ENCODE assay signal across 10 cellular contexts in genomic region chr9:94920439-94920951, GRCh38.
A peak's percentile ranks its signal among the peaks of the same experiment; 100 is the strongest.
DNase-seq lines count a peak whose midpoint lies in the region; ATAC-seq, FAIRE-seq and TF ChIP-seq lines count a peak whose summit lies in the region.
"Had no signal": no experiment of that assay in that cellular context is flagged by ENCODE, and none has a peak within 500 bp of the region (broad histone marks: within the 10 kb centered on the region; RNA-seq: fewer than 3 reads in every experiment).

No MANE protein-coding gene starts in this region.

- no peak overlapping the region for H3K9ac ChIP-seq in K562 (ENCODE audit: insufficient read depth in 1 of 2, low read depth in 2 of 2, low read length in 2 of 2)
- H3K9ac ChIP-seq in smooth muscle cell (ENCODE audit: low read depth) = peak overlapping the region; percentile 95

- 55% methylated on average over 11 of the region's 11 CpGs for WGBS in K562 (ENCODE audit: insufficient coverage, low coverage, missing lambda C conversion rate)
- 3% methylated on average over 11 of the region's 11 CpGs for WGBS in smooth muscle cell (ENCODE audit: low lambda C conversion rate)

- FAIRE-seq in K562 (lab: Jason Lieb, UNC) = peak; percentile 51

- H3K27ac Mint-ChIP-seq in activated T-cell treated with anti-CD3 and anti-CD28 coated beads, Interleukin-2, amount 50 U/mL, for 24 hours = no peak overlapping the region
- no peak overlapping the region for H3K27ac Mint-ChIP-seq in natural killer cell treated with Interleukin-12 subunit alpha and Interleukin-12 subunit beta and Interleukin-15 and Interleukin-18, amount 100 ng/mL, for 72 hours
- H3K27ac Mint-ChIP-seq: activated CD4-positive, alpha-beta memory T cell treated with anti-CD3 and anti-CD28 coated beads, Interleukin-2, amount 10 ng/mL, durations not matched to agents 7 days and 5 days had no signal

- no peaks in the 10 kb centered on the region for H3K4me1 Mint-ChIP-seq in activated T-cell treated with anti-CD3 and anti-CD28 coated beads, Interleukin-2, amount 50 U/mL, for 24 hours (ENCODE audit: low read depth)
- peaks cover 0 to 6% of the 10 kb centered on the region in 2 donors for H3K4me1 Mint-ChIP-seq in natural killer cell treated with Interleukin-12 subunit alpha and Interleukin-12 subunit beta and Interleukin-15 and Interleukin-18, amount 100 ng/mL, for 72 hours (ENCODE audit: low read depth in 2 of 2)
- H3K4me1 Mint-ChIP-seq: activated CD4-positive, alpha-beta memory T cell treated with anti-CD3 and anti-CD28 coated beads, Interleukin-2, amount 10 ng/mL, durations not matched to agents 7 days and 5 days had no signal

- TF ChIP-seq CTCF in K562 (IDR thresholded peaks at IDR 0.05 in 2 of 3, conservative IDR thresholded peaks at IDR 0.05 in 1 of 3; ENCODE audit: insufficient read depth in 2 of 3, low read depth in 1 of 3, low read length in 3 of 3) = no peak
- no peak for TF ChIP-seq CTCF in smooth muscle cell (IDR thresholded peaks at IDR 0.05; ENCODE audit: borderline replicate concordance, insufficient read depth, poor library complexity, severe bottlenecking)

- H3K36me3 ChIP-seq in K562 (ENCODE audit: control insufficient read depth, insufficient read depth, low read length) (no peaks in the 10 kb centered on the region; the same call in 2 of the 3 replicates), smooth muscle cell (ENCODE audit: low read depth) (no peaks in the 10 kb centered on the region)

- no peak for TF ChIP-seq POLR2A in K562 (conservative IDR thresholded peaks at IDR 0.05)

- no peaks in the 10 kb centered on the region for H3K27me3 Mint-ChIP-seq in activated T-cell treated with anti-CD3 and anti-CD28 coated beads, Interleukin-2, amount 50 U/mL, for 24 hours
- no peaks in the 10 kb centered on the region for H3K27me3 Mint-ChIP-seq in natural killer cell treated with Interleukin-12 subunit alpha and Interleukin-12 subunit beta and Interleukin-15 and Interleukin-18, amount 100 ng/mL, for 72 hours
- H3K27me3 Mint-ChIP-seq: activated CD4-positive, alpha-beta memory T cell treated with anti-CD3 and anti-CD28 coated beads, Interleukin-2, amount 10 ng/mL, durations not matched to agents 7 days and 5 days had no signal

- DNase-seq in GM04503 (ENCODE audit: low read depth) = peak; percentile 93
- no peak for DNase-seq in K562 (ENCODE audit: extremely low read depth in 1 of 4, low spot score in 3 of 4)
- peak; percentile 60 for DNase-seq in iris pigment epithelial cell (ENCODE audit: low read depth)
- no peak for DNase-seq in smooth muscle cell (lab: John Stamatoyannopoulos, UW; ENCODE audit: unreplicated experiment)
- DNase-seq in activated T-cell treated with anti-CD3 and anti-CD28 coated beads, Interleukin-2, amount 50 U/mL, for 24 hours = no peak
- no peak for DNase-seq in amniotic stem cell (lab: John Stamatoyannopoulos, UW)
- no peak for DNase-seq in natural killer cell treated with Interleukin-12 subunit alpha and Interleukin-12 subunit beta and Interleukin-15 and Interleukin-18, amount 100 ng/mL, for 72 hours (ENCODE audit: low spot score)
- DNase-seq: activated CD4-positive, alpha-beta memory T cell treated with anti-CD3 and anti-CD28 coated beads, Interleukin-2, amount 10 ng/mL, durations not matched to agents 7 days and 5 days; NCI-H2171 treated with DMSO at 0.1 percent for 48 hours had no signal

- H3K4me2 ChIP-seq in K562 (ENCODE audit: insufficient read depth, low read length) = no peak overlapping the region
- H3K4me2 ChIP-seq in smooth muscle cell = peak overlapping the region; percentile 71

- intact Hi-C loops in K562 (cut with micrococcal nuclease) = no loop called here

- peaks cover 0 to 7% of the 10 kb centered on the region in 2 experiments; a peak in 4 of 5 replicates for H3K4me1 ChIP-seq in K562 (replicated peaks in 1 of 2; ENCODE audit: control insufficient read depth in 2 of 2, insufficient read depth in 2 of 2, low read length in 2 of 2)
- peaks cover 58% of the 10 kb centered on the region for H3K4me1 ChIP-seq in smooth muscle cell (ENCODE audit: low read depth)

- no peaks in the 10 kb centered on the region for H3K79me2 ChIP-seq in K562 (ENCODE audit: control insufficient read depth, insufficient read depth, low read length)
- H3K79me2 ChIP-seq in smooth muscle cell (ENCODE audit: low read depth) = peaks cover 13% of the 10 kb centered on the region

- no peak overlapping the region for H3K4me3 Mint-ChIP-seq in activated T-cell treated with anti-CD3 and anti-CD28 coated beads, Interleukin-2, amount 50 U/mL, for 24 hours
- no peak overlapping the region for H3K4me3 Mint-ChIP-seq in natural killer cell treated with Interleukin-12 subunit alpha and Interleukin-12 subunit beta and Interleukin-15 and Interleukin-18, amount 100 ng/mL, for 72 hours
- H3K4me3 Mint-ChIP-seq: activated CD4-positive, alpha-beta memory T cell treated with anti-CD3 and anti-CD28 coated beads, Interleukin-2, amount 10 ng/mL, durations not matched to agents 7 days and 5 days had no signal

- H3K4me3 ChIP-seq in K562 = no peak overlapping the region
- no peak overlapping the region for H3K4me3 ChIP-seq in smooth muscle cell

- TF ChIP-seq RAD21 in K562 (CRISPR knock-in tag; conservative IDR thresholded peaks at IDR 0.05 in 1 of 2, IDR thresholded peaks at IDR 0.05 in 1 of 2) = no peak

- peaks cover 3% of the 10 kb centered on the region for H3K9me1 ChIP-seq in K562 (ENCODE audit: control insufficient read depth, insufficient read depth, low read length)

- TF ChIP-seq EP300 in K562 (IDR thresholded peaks at IDR 0.05; ENCODE audit: low read length) = no peak

- POLR2A ChIA-PET in K562 (lab: Yijun Ruan, JAX) = interaction anchor here (0.5 kb wide), 1 partner anchor 92 kb away, joined by 3 read pairs; no protein-coding TSS in a partner anchor

- ATAC-seq in K562 (no peak), HG03442 (IDR thresholded peaks at IDR 0.05; ENCODE audit: unreplicated experiment) (no peak)
- no peak for ATAC-seq in natural killer cell treated with Interleukin-12 subunit alpha and Interleukin-12 subunit beta and Interleukin-15 and Interleukin-18, amount 100 ng/mL, for 72 hours

- no TSS peak for BruUV-seq in K562 (replicated peaks; lab: Mats Ljungman, UMichigan)

- H3K27me3 ChIP-seq in K562 (ENCODE audit: control insufficient read depth in 2 of 2, insufficient read depth in 2 of 2, low read length in 2 of 2) (no peaks in the 10 kb centered on the region; a peak in 1 of 5 replicates), smooth muscle cell (ENCODE audit: low read depth) (no peaks in the 10 kb centered on the region)

- no peak overlapping the region for H3K27ac ChIP-seq in K562 (ENCODE audit: extremely low read depth, low read depth, low read length)
- H3K27ac ChIP-seq in smooth muscle cell (ENCODE audit: low read depth) = peak overlapping the region; percentile 100

- in situ Hi-C loops in K562 (cut with MboI) = no loop called here

- H3K36me3 Mint-ChIP-seq in activated T-cell treated with anti-CD3 and anti-CD28 coated beads, Interleukin-2, amount 50 U/mL, for 24 hours (ENCODE audit: low read depth) = peaks cover 5% of the 10 kb centered on the region
- H3K36me3 Mint-ChIP-seq in natural killer cell treated with Interleukin-12 subunit alpha and Interleukin-12 subunit beta and Interleukin-15 and Interleukin-18, amount 100 ng/mL, for 72 hours = no peaks in the 10 kb centered on the region

- no peaks in the 10 kb centered on the region for H3K9me3 ChIP-seq in K562 (replicated peaks; ENCODE audit: control insufficient read depth, insufficient read depth, low read depth, low read length)
- H3K9me3 ChIP-seq in smooth muscle cell (replicated peaks; ENCODE audit: low read depth) = no peaks in the 10 kb centered on the region

- H3F3A ChIP-seq in smooth muscle cell (ENCODE audit: low read depth) = peaks cover 47% of the 10 kb centered on the region

- H2AFZ ChIP-seq in K562 (ENCODE audit: low read depth, low read length) (no peak overlapping the region), smooth muscle cell (ENCODE audit: low read depth) (no peak overlapping the region)

- H3K9me3 Mint-ChIP-seq in activated T-cell treated with anti-CD3 and anti-CD28 coated beads, Interleukin-2, amount 50 U/mL, for 24 hours = no peaks in the 10 kb centered on the region
- no peaks in the 10 kb centered on the region for H3K9me3 Mint-ChIP-seq in natural killer cell treated with Interleukin-12 subunit alpha and Interleukin-12 subunit beta and Interleukin-15 and Interleukin-18, amount 100 ng/mL, for 72 hours
- H3K9me3 Mint-ChIP-seq: activated CD4-positive, alpha-beta memory T cell treated with anti-CD3 and anti-CD28 coated beads, Interleukin-2, amount 10 ng/mL, durations not matched to agents 7 days and 5 days had no signal

- CTCF ChIA-PET in K562 (lab: Yijun Ruan, JAX; ENCODE audit: low intra/inter-chr PET ratio) = no interaction called here

- peaks cover 7% of the 10 kb centered on the region for H4K20me1 ChIP-seq in K562 (replicated peaks; ENCODE audit: control insufficient read depth, insufficient read depth, low read length)
- H4K20me1 ChIP-seq in smooth muscle cell (ENCODE audit: low read depth) = no peaks in the 10 kb centered on the region

TF ChIP-seq in K562, 482 proteins besides CTCF, POLR2A, EP300 and RAD21:
- TF ChIP-seq ZNF830 (CRISPR knock-in tag; IDR thresholded peaks at IDR 0.05) (no peak), ZNF263 (CRISPR knock-in tag; IDR thresholded peaks at IDR 0.05; ENCODE audit: borderline replicate concordance) (no peak)

Comparison
In these comparisons a context has a peak if more than half of its experiments do, and no peak if none do; other contexts are left out.
1. DNase-seq: peak in GM04503 (single experiment) and iris pigment epithelial cell (single experiment); none in K562 (0 of 4), smooth muscle cell (single experiment), activated T-cell treated with anti-CD3 and anti-CD28 coated beads, Interleukin-2, amount 50 U/mL, for 24 hours (single experiment), amniotic stem cell (single experiment) and natural killer cell treated with Interleukin-12 subunit alpha and Interleukin-12 subunit beta and Interleukin-15 and Interleukin-18, amount 100 ng/mL, for 72 hours (single experiment).